In the genomic region with DNA sequence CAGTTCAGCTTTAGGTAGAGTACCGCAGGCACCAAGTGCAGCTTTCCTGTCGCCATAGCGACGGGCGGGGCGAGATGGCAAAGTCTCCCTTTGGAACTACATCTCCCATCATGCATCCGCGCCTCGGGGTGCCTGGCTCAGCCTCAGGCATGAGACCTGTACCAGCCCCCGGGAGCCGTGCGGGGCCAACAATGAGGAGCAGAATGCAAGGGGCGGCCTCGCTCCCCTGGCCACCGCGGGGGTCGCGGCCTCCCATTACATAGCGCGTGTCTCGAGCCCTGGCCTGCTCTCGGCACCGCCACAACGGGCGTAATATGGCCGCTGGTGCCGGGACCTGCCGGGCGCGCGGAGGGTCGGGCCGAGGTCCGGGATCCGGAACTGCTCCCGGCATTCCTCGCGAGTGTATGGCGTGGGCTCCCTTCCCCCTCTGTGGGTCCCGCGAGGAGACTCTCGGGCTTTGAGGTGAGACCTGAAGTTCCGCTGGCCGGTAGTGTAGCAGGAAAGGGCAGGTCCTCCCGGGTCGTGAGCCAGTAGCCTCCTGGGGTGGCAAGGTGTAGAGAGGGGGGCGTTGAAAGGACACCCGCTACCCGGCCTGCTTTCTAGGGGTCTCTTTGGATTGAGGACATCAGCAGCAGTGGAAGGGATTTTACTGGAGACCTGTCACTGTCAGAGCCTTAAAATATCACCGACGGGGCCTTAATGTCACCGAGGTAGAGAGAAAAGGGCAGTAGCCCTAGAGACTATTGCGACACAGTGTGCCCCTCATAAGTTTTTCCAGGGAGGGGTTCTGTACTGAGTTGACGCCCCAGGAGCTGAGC, we compare ENCODE assay signal across 1 cellular context.
TF ChIP-seq lines count a peak whose summit lies in the region.

A gene with protein sequence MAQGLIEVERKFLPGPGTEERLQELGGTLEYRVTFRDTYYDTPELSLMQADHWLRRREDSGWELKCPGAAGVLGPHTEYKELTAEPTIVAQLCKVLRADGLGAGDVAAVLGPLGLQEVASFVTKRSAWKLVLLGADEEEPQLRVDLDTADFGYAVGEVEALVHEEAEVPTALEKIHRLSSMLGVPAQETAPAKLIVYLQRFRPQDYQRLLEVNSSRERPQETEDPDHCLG (plus strand): TSS at position 390 of the 818 bp plus-strand sequence. CDS start 487 bp downstream, outside the sequence.

TF ChIP-seq in HepG2, 621 proteins besides CTCF, POLR2A, EP300 and RAD21 (continued from another document and continues in another):
- TF ChIP-seq ZNF276 (CRISPR knock-in tag; IDR thresholded peaks at IDR 0.05; ENCODE audit: low read depth) (peak; percentile 87), AHR (CRISPR knock-in tag; IDR thresholded peaks at IDR 0.05) (peak; percentile 99), REXO4 (CRISPR knock-in tag; IDR thresholded peaks at IDR 0.05; ENCODE audit: borderline replicate concordance) (no peak), SIN3B (IDR thresholded peaks at IDR 0.05; ENCODE audit: low read length) (peak; percentile 55; the same call in 1 of the 2 replicates), CHD2 (IDR thresholded peaks at IDR 0.05; ENCODE audit: low read depth, low read length) (peak; percentile 97), ZNF296 (CRISPR knock-in tag; conservative IDR thresholded peaks at IDR 0.05) (peak; percentile 88), ZNF720 (CRISPR knock-in tag; IDR thresholded peaks at IDR 0.05) (no peak; the same call in 1 of the 2 replicates), ZNF556 (CRISPR knock-in tag; IDR thresholded peaks at IDR 0.05; ENCODE audit: borderline replicate concordance) (peak; percentile 98), ZNF746 (CRISPR knock-in tag; IDR thresholded peaks at IDR 0.05) (peak; percentile 94; the same call in 1 of the 2 replicates), PBX3 (CRISPR knock-in tag; IDR thresholded peaks at IDR 0.05; ENCODE audit: borderline replicate concordance) (peak; percentile 92; the same call in 1 of the 2 replicates), ZNF839 (CRISPR knock-in tag; IDR thresholded peaks at IDR 0.05; ENCODE audit: borderline replicate concordance) (peak; percentile 99), TFE3 (CRISPR knock-in tag; IDR thresholded peaks at IDR 0.05) (peak; percentile 88), ZNF343 (CRISPR knock-in tag; IDR thresholded peaks at IDR 0.05) (peak; percentile 99), ZNF441 (CRISPR knock-in tag; IDR thresholded peaks at IDR 0.05; ENCODE audit: borderline replicate concordance) (peak; percentile 95; the same call in 1 of the 2 replicates), ATF7-NPFF (CRISPR knock-in tag; IDR thresholded peaks at IDR 0.05; ENCODE audit: low read depth) (peak; percentile 99), CBX5 (CRISPR knock-in tag; IDR thresholded peaks at IDR 0.05; ENCODE audit: borderline replicate concordance) (peak; percentile 99), WIZ (CRISPR knock-in tag; IDR thresholded peaks at IDR 0.05) (peak; percentile 94; the same call in 1 of the 2 replicates), POLR2AphosphoS5 (IDR thresholded peaks at IDR 0.05; ENCODE audit: low read depth, low read length) (peak; percentile 96), ZNF878 (CRISPR knock-in tag; IDR thresholded peaks at IDR 0.05) (no peak), TARDBP (CRISPR knock-in tag; IDR thresholded peaks at IDR 0.05) (peak; percentile 99), NFE2L1 (CRISPR knock-in tag; IDR thresholded peaks at IDR 0.05; ENCODE audit: borderline replicate concordance) (peak; percentile 74; the same call in 1 of the 2 replicates), ZFY (CRISPR knock-in tag; IDR thresholded peaks at IDR 0.05) (peak; percentile 100), ZNF775 (CRISPR knock-in tag; IDR thresholded peaks at IDR 0.05; ENCODE audit: borderline replicate concordance) (peak; percentile 87; the same call in 1 of the 2 replicates), ELK4 (CRISPR knock-in tag; IDR thresholded peaks at IDR 0.05; ENCODE audit: borderline replicate concordance) (peak; percentile 91; the same call in 1 of the 2 replicates), SOX13 (IDR thresholded peaks at IDR 0.05) (no peak), SOX13 (CRISPR knock-in tag; conservative IDR thresholded peaks at IDR 0.05 in 1 of 2, IDR thresholded peaks at IDR 0.05 in 1 of 2) (peak in 1 of 2 experiments; percentile 64; a peak in 3 of 4 replicates), ZNF552 (CRISPR knock-in tag; IDR thresholded peaks at IDR 0.05; ENCODE audit: borderline replicate concordance) (peak; percentile 99), ZNF713 (CRISPR knock-in tag; IDR thresholded peaks at IDR 0.05) (peak; percentile 100), ZNF232 (CRISPR knock-in tag; IDR thresholded peaks at IDR 0.05; ENCODE audit: borderline replicate concordance) (peak; percentile 99), ZNF672 (CRISPR knock-in tag; IDR thresholded peaks at IDR 0.05) (0 out of 2 replicates have a peak, but pooled peaks have one; percentile 79), NBN (conservative IDR thresholded peaks at IDR 0.05) (no peak), NR0B2 (CRISPR knock-in tag; IDR thresholded peaks at IDR 0.05) (peak; percentile 98), GATAD2A (CRISPR knock-in tag; IDR thresholded peaks at IDR 0.05) (peak; percentile 94)
- TF ChIP-seq, protein P1, sequence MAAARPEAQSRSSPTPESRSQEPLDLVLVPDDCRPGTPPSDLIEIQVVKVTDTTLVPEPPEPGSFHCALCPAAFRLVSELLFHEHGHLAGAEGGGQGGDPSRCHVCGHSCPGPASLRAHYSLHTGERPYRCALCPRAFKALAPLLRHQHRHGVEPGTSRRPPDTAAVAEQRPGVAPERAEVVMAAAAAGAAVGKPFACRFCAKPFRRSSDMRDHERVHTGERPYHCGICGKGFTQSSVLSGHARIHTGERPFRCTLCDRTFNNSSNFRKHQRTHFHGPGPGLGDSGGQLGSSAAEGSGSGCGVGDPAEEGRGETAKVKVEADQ (CRISPR knock-in tag; IDR thresholded peaks at IDR 0.05; ENCODE audit: borderline replicate concordance), result peak; percentile 99
- TF ChIP-seq, protein P2, sequence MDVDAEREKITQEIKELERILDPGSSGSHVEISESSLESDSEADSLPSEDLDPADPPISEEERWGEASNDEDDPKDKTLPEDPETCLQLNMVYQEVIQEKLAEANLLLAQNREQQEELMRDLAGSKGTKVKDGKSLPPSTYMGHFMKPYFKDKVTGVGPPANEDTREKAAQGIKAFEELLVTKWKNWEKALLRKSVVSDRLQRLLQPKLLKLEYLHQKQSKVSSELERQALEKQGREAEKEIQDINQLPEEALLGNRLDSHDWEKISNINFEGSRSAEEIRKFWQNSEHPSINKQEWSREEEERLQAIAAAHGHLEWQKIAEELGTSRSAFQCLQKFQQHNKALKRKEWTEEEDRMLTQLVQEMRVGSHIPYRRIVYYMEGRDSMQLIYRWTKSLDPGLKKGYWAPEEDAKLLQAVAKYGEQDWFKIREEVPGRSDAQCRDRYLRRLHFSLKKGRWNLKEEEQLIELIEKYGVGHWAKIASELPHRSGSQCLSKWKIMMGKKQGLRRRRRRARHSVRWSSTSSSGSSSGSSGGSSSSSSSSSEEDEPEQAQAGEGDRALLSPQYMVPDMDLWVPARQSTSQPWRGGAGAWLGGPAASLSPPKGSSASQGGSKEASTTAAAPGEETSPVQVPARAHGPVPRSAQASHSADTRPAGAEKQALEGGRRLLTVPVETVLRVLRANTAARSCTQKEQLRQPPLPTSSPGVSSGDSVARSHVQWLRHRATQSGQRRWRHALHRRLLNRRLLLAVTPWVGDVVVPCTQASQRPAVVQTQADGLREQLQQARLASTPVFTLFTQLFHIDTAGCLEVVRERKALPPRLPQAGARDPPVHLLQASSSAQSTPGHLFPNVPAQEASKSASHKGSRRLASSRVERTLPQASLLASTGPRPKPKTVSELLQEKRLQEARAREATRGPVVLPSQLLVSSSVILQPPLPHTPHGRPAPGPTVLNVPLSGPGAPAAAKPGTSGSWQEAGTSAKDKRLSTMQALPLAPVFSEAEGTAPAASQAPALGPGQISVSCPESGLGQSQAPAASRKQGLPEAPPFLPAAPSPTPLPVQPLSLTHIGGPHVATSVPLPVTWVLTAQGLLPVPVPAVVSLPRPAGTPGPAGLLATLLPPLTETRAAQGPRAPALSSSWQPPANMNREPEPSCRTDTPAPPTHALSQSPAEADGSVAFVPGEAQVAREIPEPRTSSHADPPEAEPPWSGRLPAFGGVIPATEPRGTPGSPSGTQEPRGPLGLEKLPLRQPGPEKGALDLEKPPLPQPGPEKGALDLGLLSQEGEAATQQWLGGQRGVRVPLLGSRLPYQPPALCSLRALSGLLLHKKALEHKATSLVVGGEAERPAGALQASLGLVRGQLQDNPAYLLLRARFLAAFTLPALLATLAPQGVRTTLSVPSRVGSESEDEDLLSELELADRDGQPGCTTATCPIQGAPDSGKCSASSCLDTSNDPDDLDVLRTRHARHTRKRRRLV (CRISPR knock-in tag; IDR thresholded peaks at IDR 0.05), result peak; percentile 98
- TF ChIP-seq, protein P3, sequence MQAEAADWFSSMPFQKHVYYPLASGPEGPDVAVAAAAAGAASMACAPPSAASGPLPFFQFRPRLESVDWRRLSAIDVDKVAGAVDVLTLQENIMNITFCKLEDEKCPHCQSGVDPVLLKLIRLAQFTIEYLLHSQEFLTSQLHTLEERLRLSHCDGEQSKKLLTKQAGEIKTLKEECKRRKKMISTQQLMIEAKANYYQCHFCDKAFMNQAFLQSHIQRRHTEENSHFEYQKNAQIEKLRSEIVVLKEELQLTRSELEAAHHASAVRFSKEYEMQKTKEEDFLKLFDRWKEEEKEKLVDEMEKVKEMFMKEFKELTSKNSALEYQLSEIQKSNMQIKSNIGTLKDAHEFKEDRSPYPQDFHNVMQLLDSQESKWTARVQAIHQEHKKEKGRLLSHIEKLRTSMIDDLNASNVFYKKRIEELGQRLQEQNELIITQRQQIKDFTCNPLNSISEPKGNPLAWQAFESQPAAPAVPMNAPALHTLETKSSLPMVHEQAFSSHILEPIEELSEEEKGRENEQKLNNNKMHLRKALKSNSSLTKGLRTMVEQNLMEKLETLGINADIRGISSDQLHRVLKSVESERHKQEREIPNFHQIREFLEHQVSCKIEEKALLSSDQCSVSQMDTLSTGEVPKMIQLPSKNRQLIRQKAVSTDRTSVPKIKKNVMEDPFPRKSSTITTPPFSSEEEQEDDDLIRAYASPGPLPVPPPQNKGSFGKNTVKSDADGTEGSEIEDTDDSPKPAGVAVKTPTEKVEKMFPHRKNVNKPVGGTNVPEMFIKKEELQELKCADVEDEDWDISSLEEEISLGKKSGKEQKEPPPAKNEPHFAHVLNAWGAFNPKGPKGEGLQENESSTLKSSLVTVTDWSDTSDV (CRISPR knock-in tag; IDR thresholded peaks at IDR 0.05), result peak; percentile 98
- TF ChIP-seq, protein P4, sequence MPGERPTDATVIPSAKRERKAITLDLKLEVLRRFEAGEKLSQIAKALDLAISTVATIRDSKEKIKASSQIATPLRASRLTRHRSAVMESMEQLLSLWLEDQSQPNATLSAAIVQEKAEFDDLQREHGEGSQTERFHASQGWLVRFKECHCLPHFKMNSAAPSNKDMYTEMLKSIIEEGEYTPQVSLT (CRISPR knock-in tag; IDR thresholded peaks at IDR 0.05; ENCODE audit: borderline replicate concordance, low read depth), result no peak; the same call in 1 of the 2 replicates
- TF ChIP-seq, protein P5, sequence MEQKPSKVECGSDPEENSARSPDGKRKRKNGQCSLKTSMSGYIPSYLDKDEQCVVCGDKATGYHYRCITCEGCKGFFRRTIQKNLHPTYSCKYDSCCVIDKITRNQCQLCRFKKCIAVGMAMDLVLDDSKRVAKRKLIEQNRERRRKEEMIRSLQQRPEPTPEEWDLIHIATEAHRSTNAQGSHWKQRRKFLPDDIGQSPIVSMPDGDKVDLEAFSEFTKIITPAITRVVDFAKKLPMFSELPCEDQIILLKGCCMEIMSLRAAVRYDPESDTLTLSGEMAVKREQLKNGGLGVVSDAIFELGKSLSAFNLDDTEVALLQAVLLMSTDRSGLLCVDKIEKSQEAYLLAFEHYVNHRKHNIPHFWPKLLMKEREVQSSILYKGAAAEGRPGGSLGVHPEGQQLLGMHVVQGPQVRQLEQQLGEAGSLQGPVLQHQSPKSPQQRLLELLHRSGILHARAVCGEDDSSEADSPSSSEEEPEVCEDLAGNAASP (CRISPR knock-in tag; IDR thresholded peaks at IDR 0.05; ENCODE audit: borderline replicate concordance), result peak; percentile 83
